Comparison of ENCODE assay signal across 7 cellular contexts in the genomic region with DNA sequence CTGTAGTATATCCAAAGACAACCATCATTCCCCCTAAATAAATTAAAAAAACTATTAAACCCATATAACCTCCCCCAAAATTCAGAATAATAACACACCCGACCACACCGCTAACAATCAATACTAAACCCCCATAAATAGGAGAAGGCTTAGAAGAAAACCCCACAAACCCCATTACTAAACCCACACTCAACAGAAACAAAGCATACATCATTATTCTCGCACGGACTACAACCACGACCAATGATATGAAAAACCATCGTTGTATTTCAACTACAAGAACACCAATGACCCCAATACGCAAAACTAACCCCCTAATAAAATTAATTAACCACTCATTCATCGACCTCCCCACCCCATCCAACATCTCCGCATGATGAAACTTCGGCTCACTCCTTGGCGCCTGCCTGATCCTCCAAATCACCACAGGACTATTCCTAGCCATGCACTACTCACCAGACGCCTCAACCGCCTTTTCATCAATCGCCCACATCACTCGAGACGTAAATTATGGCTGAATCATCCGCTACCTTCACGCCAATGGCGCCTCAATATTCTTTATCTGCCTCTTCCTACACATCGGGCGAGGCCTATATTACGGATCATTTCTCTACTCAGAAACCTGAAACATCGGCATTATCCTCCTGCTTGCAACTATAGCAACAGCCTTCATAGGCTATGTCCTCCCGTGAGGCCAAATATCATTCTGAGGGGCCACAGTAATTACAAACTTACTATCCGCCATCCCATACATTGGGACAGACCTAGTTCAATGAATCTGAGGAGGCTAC.
"Had no signal": no experiment of that assay in that cellular context is flagged by ENCODE, and none has a peak within 500 bp of the region (broad histone marks: within the 10 kb centered on the region; RNA-seq: fewer than 3 reads in every experiment).

No MANE protein-coding gene starts in this region.

- FAIRE-seq: H54, HTR-8/SVneo had no signal

- H3K9ac ChIP-seq: GM23248 had no signal

- H2AFZ ChIP-seq: GM23248 had no signal

- H3K27ac ChIP-seq: GM23248 had no signal

- H3K4me3 ChIP-seq: GM23248 had no signal

- DNase-seq: GM23248, GOT3, H9, HCEC 1CT, KG1 had no signal
